Comparison of ENCODE assay signal across 2 cellular contexts in genomic region chr16:24856871-24857270, GRCh38. TPM values are rescaled to one million over a fixed set of nuclear protein-coding genes. Genes with fewer than 3 reads are reported as not detected.
"Had no signal": no experiment of that assay in that cellular context is flagged by ENCODE, and none has a peak within 500 bp of the region (broad histone marks: within the 10 kb centered on the region; RNA-seq: fewer than 3 reads in every experiment).

No MANE protein-coding gene starts in this region.

RNA-seq across cellular contexts. Expression of gene SLC5A11, which starts 11.1 kb away (rescaled TPM):
- total RNA-seq: G401, GM12878 had no signal
